ENCODE assay signal across 14 cellular contexts in the genomic region with DNA sequence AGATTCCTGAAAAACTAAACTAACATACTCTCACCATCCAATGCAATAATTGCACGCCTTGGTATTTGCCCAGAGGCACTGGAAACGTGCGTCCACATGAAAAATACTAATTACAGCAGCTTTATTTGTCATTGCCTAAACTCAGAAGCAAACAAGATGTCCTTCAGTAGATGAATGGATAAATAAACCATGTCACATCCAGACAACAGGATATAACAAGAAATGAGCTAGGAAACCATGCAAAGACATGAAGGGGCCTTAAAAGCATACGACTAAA. TPM values are rescaled to one million over a fixed set of nuclear protein-coding genes. Genes with fewer than 3 reads are reported as not detected.
DNase-seq lines count a peak whose midpoint lies in the region; ATAC-seq and TF ChIP-seq lines count a peak whose summit lies in the region.
"Had no signal": no experiment of that assay in that cellular context is flagged by ENCODE, and none has a peak within 500 bp of the region (broad histone marks: within the 10 kb centered on the region; RNA-seq: fewer than 3 reads in every experiment).

No MANE protein-coding gene starts in this region.

- DNase-seq in EH (ENCODE audit: low read depth) (peak; percentile 32), right lobe of liver (no peak), Caco-2 (no peak), BE2C (no peak)
- no peak for DNase-seq in activated CD8-positive, alpha-beta T cell treated with anti-CD3 and anti-CD28 coated beads for 36 hours
- no peak for DNase-seq in central memory CD4-positive, alpha-beta T cell
- DNase-seq: amniotic stem cell, cortex of kidney, NCI-H2227 treated with DMSO at 0.1 percent for 48 hours had no signal

- POLR2A ChIA-PET in activated CD8-positive, alpha-beta T cell treated with anti-CD3 and anti-CD28 coated beads for 36 hours (lab: Charles Lee): interaction anchor here (1.3 to 1.9 kb wide), 3 partner anchors 9 to 15 kb away, joined by 4 to 12 read pairs (median 7); no protein-coding TSS in a partner anchor
- POLR2A ChIA-PET in Caco-2 (lab: Charles Lee): interaction anchor here (1.0 kb wide), 1 partner anchor 10 kb away, joined by 3 read pairs; no protein-coding TSS in a partner anchor

- no peak for ATAC-seq in activated CD8-positive, alpha-beta T cell treated with anti-CD3 and anti-CD28 coated beads for 36 hours
- ATAC-seq in right lobe of liver: no peak
- no peak for ATAC-seq in HG03108 (IDR thresholded peaks at IDR 0.05; ENCODE audit: unreplicated experiment)
- ATAC-seq: Panc1 had no signal

- H3K27me3 Mint-ChIP-seq in activated CD8-positive, alpha-beta T cell treated with anti-CD3 and anti-CD28 coated beads for 36 hours: no peaks in the 10 kb centered on the region
- no peaks in the 10 kb centered on the region for H3K27me3 Mint-ChIP-seq in Caco-2 (ENCODE audit: insufficient read depth, unreplicated experiment)

- no peaks in the 10 kb centered on the region for H3K36me3 Mint-ChIP-seq in activated CD8-positive, alpha-beta T cell treated with anti-CD3 and anti-CD28 coated beads for 36 hours (ENCODE audit: low read depth)
- H3K36me3 Mint-ChIP-seq in Caco-2 (ENCODE audit: insufficient read depth, unreplicated experiment): no peaks in the 10 kb centered on the region

- no peaks in the 10 kb centered on the region for H3K9me3 Mint-ChIP-seq in activated CD8-positive, alpha-beta T cell treated with anti-CD3 and anti-CD28 coated beads for 36 hours
- no peaks in the 10 kb centered on the region for H3K9me3 Mint-ChIP-seq in Caco-2 (ENCODE audit: unreplicated experiment)

- no peak overlapping the region for H3K4me3 Mint-ChIP-seq in activated CD8-positive, alpha-beta T cell treated with anti-CD3 and anti-CD28 coated beads for 36 hours
- no peak overlapping the region for H3K4me3 Mint-ChIP-seq in Caco-2 (ENCODE audit: unreplicated experiment)

- H3K9me3 ChIP-seq in right lobe of liver: no peaks in the 10 kb centered on the region
- no peaks in the 10 kb centered on the region for H3K9me3 ChIP-seq in Caco-2
- H3K9me3 ChIP-seq in BE2C: no peaks in the 10 kb centered on the region
- H3K9me3 ChIP-seq: HAP-1, lower lobe of right lung had no signal

- no peak for TF ChIP-seq CTCF in C4-2B (conservative IDR thresholded peaks at IDR 0.05)
- no peak for TF ChIP-seq CTCF in activated CD8-positive, alpha-beta T cell treated with anti-CD3 and anti-CD28 coated beads for 36 hours (IDR thresholded peaks at IDR 0.05)
- no peak for TF ChIP-seq CTCF in right lobe of liver (IDR thresholded peaks at IDR 0.05)
- no peak for TF ChIP-seq CTCF in Caco-2 (IDR thresholded peaks at IDR 0.05; ENCODE audit: insufficient read depth in 1 of 2, low read depth in 1 of 2, low read length in 1 of 2, severe bottlenecking in 1 of 2, unreplicated experiment in 1 of 2)
- TF ChIP-seq CTCF in BE2C (IDR thresholded peaks at IDR 0.05; ENCODE audit: low read depth, low read length): no peak

- peaks cover 0 to 65% (median 36%) of the 10 kb centered on the region in 4 donors for H3K4me1 ChIP-seq in right lobe of liver
- H3K4me1 ChIP-seq in Caco-2: no peaks in the 10 kb centered on the region
- no peaks in the 10 kb centered on the region; the same call in 1 of the 2 replicates for H3K4me1 ChIP-seq in BE2C
- H3K4me1 ChIP-seq: HAP-1 had no signal

- intact Hi-C loops in activated CD8-positive, alpha-beta T cell treated with anti-CD3 and anti-CD28 coated beads for 36 hours (cut with micrococcal nuclease): no loop called here
- intact Hi-C loops in right lobe of liver (cut with DNase I) (no loop called here), Caco-2 (cut with micrococcal nuclease; ENCODE audit: unreplicated experiment) (no loop called here)

- no peak for TF ChIP-seq POLR2A in right lobe of liver (IDR thresholded peaks at IDR 0.05)

- 62% methylated on average over 4 of the region's 4 CpGs for WGBS in right lobe of liver (ENCODE audit: insufficient coverage, low coverage, low lambda C conversion rate, missing lambda C conversion rate)

- no peaks in the 10 kb centered on the region for H3K36me3 ChIP-seq in right lobe of liver
- H3K36me3 ChIP-seq in Caco-2 (ENCODE audit: control insufficient read depth, insufficient read depth, low read length): no peaks in the 10 kb centered on the region
- no peaks in the 10 kb centered on the region for H3K36me3 ChIP-seq in BE2C
- H3K36me3 ChIP-seq: HAP-1, lower lobe of right lung had no signal

- CTCF ChIA-PET in activated CD8-positive, alpha-beta T cell treated with anti-CD3 and anti-CD28 coated beads for 36 hours (lab: Charles Lee): interaction anchor here (1.3 to 2.7 kb wide), 7 partner anchors 8 to 46 kb away, joined by 3 to 12 read pairs (median 5); no protein-coding TSS in a partner anchor
- CTCF ChIA-PET in Caco-2 (lab: Charles Lee): no interaction called here

- H3K4me1 Mint-ChIP-seq in activated CD8-positive, alpha-beta T cell treated with anti-CD3 and anti-CD28 coated beads for 36 hours (ENCODE audit: low read depth): peaks cover 74% of the 10 kb centered on the region
- no peaks in the 10 kb centered on the region for H3K4me1 Mint-ChIP-seq in Caco-2 (ENCODE audit: low read depth, unreplicated experiment)

- H3K27ac ChIP-seq in C4-2B: peak overlapping the region; percentile 68
- H3K27ac ChIP-seq in right lobe of liver: peak overlapping the region in 2 of 3 donors; percentile 3 to 49

- no peak overlapping the region for H3K4me3 ChIP-seq in right lobe of liver
- H3K4me3 ChIP-seq in Caco-2 (ENCODE audit: low read depth, low read length): no peak overlapping the region
- H3K4me3 ChIP-seq in BE2C (ENCODE audit: low read depth, low read length): no peak overlapping the region
- H3K4me3 ChIP-seq: HAP-1, lower lobe of right lung had no signal

- peak overlapping the region; percentile 83 for H3K27ac Mint-ChIP-seq in activated CD8-positive, alpha-beta T cell treated with anti-CD3 and anti-CD28 coated beads for 36 hours
- H3K27ac Mint-ChIP-seq in Caco-2 (ENCODE audit: unreplicated experiment): no peak overlapping the region

- H3K27me3 ChIP-seq in right lobe of liver: no peaks in the 10 kb centered on the region
- no peaks in the 10 kb centered on the region for H3K27me3 ChIP-seq in Caco-2 (replicated peaks; ENCODE audit: control insufficient read depth, insufficient read depth, low read length)
- no peaks in the 10 kb centered on the region for H3K27me3 ChIP-seq in BE2C

- BruUV-seq in Caco-2 (replicated peaks; lab: Mats Ljungman, UMichigan): no TSS peak

RNA-seq across cellular contexts. Expression of gene ELL, which starts 25.0 kb away (rescaled TPM):
- total RNA-seq in activated CD8-positive, alpha-beta T cell treated with anti-CD3 and anti-CD28 coated beads for 36 hours: 10 to 100 TPM; 20.1 to 21.9 TPM
- total RNA-seq in right lobe of liver: 10 to 100 TPM in 2 of 6 experiments, 1 to 10 TPM in 4; 5.3 to 11.9 (median 8.6) TPM
- total RNA-seq in Caco-2 (2022): 11.2 and 12.1 TPM in 2 replicates
- 25.9 TPM for polyA plus RNA-seq in BE2C (2012; ENCODE audit: insufficient read depth, insufficient read length, low read depth)

RNA-seq across cellular contexts. Expression of gene FKBP8, which starts 46.5 kb away (rescaled TPM):
- 100 to 1,000 TPM; 216 to 220 TPM for total RNA-seq in activated CD8-positive, alpha-beta T cell treated with anti-CD3 and anti-CD28 coated beads for 36 hours
- total RNA-seq in right lobe of liver (100 to 1,000 TPM in 3 of 6 experiments, 10 to 100 TPM in 3; 92.7 to 179 (median 118) TPM), Caco-2 (2022) (174 and 184 TPM in 2 replicates)
- polyA plus RNA-seq in BE2C (2012; ENCODE audit: insufficient read depth, insufficient read length, low read depth): 511 TPM

RNA-seq across cellular contexts. Expression of gene ISYNA1, which starts 59.0 kb away (rescaled TPM):
- total RNA-seq in activated CD8-positive, alpha-beta T cell treated with anti-CD3 and anti-CD28 coated beads for 36 hours: 10 to 100 TPM; 48.6 to 54.9 TPM
- total RNA-seq in right lobe of liver (1 to 10 TPM; 6.5 to 8.3 (median 7.8) TPM), Caco-2 (2022) (65.3 and 67.3 TPM in 2 replicates)
- 156 TPM for polyA plus RNA-seq in BE2C (2012; ENCODE audit: insufficient read depth, insufficient read length, low read depth)
